Comparison of ENCODE assay signal across 38 cellular contexts in genomic region chrX:64389489-64389888, GRCh38. TPM values are rescaled to one million over a fixed set of nuclear protein-coding genes. Genes with fewer than 3 reads are reported as not detected.
"Had no signal": no experiment of that assay in that cellular context is flagged by ENCODE, and none has a peak within 500 bp of the region (broad histone marks: within the 10 kb centered on the region; RNA-seq: fewer than 3 reads in every experiment).

No MANE protein-coding gene starts in this region.

- H3K4me3 ChIP-seq: MG63 had no signal

- DNase-seq: Karpas-422, Kasumi-1, KG1, MG63, MM.1S, MV-4-11, NCI-H1048, NCI-H1092, NCI-H1092 treated with DMSO at 0.1 percent for 48 hours, NCI-H1105, NCI-H1105 treated with DMSO at 0.1 percent for 48 hours, NCI-H1417, NCI-H1417 treated with DMSO at 0.1 percent for 48 hours, NCI-H1436, NCI-H1436 treated with DMSO at 0.1 percent for 48 hours, NCI-H146, NCI-H1694, NCI-H1694 treated with DMSO at 0.1 percent for 48 hours, NCI-H187, NCI-H187 treated with DMSO at 0.1 percent for 48 hours, NCI-H1930, NCI-H2029, NCI-H2029 treated with DMSO at 0.1 percent for 48 hours, NCI-H2081, NCI-H2081 treated with DMSO at 0.1 percent for 48 hours, NCI-H2107, NCI-H2171, NCI-H2171 treated with DMSO at 0.1 percent for 48 hours, NCI-H2227 treated with DMSO at 0.1 percent for 48 hours, NCI-H226, NCI-H345, NCI-H446, NCI-H446 treated with DMSO at 0.1 percent for 48 hours, NCI-H510A, NCI-H510A treated with DMSO at 0.1 percent for 48 hours had no signal

- H3K4me2 ChIP-seq: KMS-11 had no signal

- H3K9ac ChIP-seq: KMS-11 had no signal

- H3K9me3 ChIP-seq: MG63 had no signal

- H3K36me3 ChIP-seq: MG63 had no signal

- H3K27me3 ChIP-seq: MG63 had no signal

RNA-seq across cellular contexts. Expression of gene MTMR8, which starts 5.8 kb away (rescaled TPM):
- total RNA-seq: LHCN-M2, M059J had no signal
